31 cellular contexts compared by ENCODE assay signal in genomic region chr9:89182369-89182768, GRCh38. TPM values are rescaled to one million over a fixed set of nuclear protein-coding genes. Genes with fewer than 3 reads are reported as not detected.
DNase-seq lines count a peak whose midpoint lies in the region; ATAC-seq, FAIRE-seq and TF ChIP-seq lines count a peak whose summit lies in the region.
"Had no signal": no experiment of that assay in that cellular context is flagged by ENCODE, and none has a peak within 500 bp of the region (broad histone marks: within the 10 kb centered on the region; RNA-seq: fewer than 3 reads in every experiment).

No MANE protein-coding gene starts in this region.

- CTCF ChIA-PET in WTC11 (lab: Charles Lee): interaction anchor here (1.0 to 1.3 kb wide), 2 partner anchors 11 to 97 kb away, joined by 3 to 5 read pairs; no protein-coding TSS in a partner anchor

- no peak for ATAC-seq in WTC11
- ATAC-seq: A549; CD8-positive, alpha-beta T cell had no signal

- no peaks in the 10 kb centered on the region for H3K9me3 Mint-ChIP-seq in WTC11
- H3K9me3 Mint-ChIP-seq: CD4-positive, alpha-beta T cell; CD8-positive, alpha-beta T cell had no signal

- peaks cover 6% of the 10 kb centered on the region for H3K27me3 Mint-ChIP-seq in WTC11 (ENCODE audit: low read depth)

- no peak overlapping the region for H3K27ac ChIP-seq in esophagus muscularis mucosa (replicated peaks in 1 of 4)
- H3K27ac ChIP-seq: 22Rv1; A549; BLaER1; BLaER1 treated with 17β-estradiol and CSF1 and Interleukin-3, amounts not matched to agents 10 nM and 100 nM; C4-2B had no signal

- no peak for FAIRE-seq in D721Med (lab: Jason Lieb, UNC)
- FAIRE-seq: A204.1, A549 had no signal

- no peak overlapping the region for H3K4me3 ChIP-seq in esophagus muscularis mucosa
- H3K4me3 ChIP-seq: A549; BLaER1; BLaER1 treated with 17β-estradiol and CSF1 and Interleukin-3, amounts not matched to agents 10 nM and 100 nM had no signal

- H3K36me3 ChIP-seq in esophagus muscularis mucosa: no peaks in the 10 kb centered on the region
- H3K36me3 ChIP-seq: BE2C; BLaER1; BLaER1 treated with 17β-estradiol and CSF1 and Interleukin-3, amounts not matched to agents 10 nM and 100 nM had no signal

- no peak for TF ChIP-seq CTCF in WTC11 (IDR thresholded peaks at IDR 0.05)
- no peak for TF ChIP-seq CTCF in esophagus muscularis mucosa (IDR thresholded peaks at IDR 0.05)
- TF ChIP-seq CTCF in D721Med (IDR thresholded peaks at IDR 0.05; ENCODE audit: insufficient read depth, missing control alignments): no peak

- no peak overlapping the region for H3K4me3 Mint-ChIP-seq in WTC11
- H3K4me3 Mint-ChIP-seq: B cell; CD4-positive, alpha-beta T cell; CD4-positive, CD25-positive, alpha-beta regulatory T cell; CD8-positive, alpha-beta memory T cell; CD8-positive, alpha-beta T cell had no signal

- 97% methylated on average over 10 of the region's 10 CpGs for WGBS in esophagus muscularis mucosa

- peaks cover 31% of the 10 kb centered on the region for H3K4me1 Mint-ChIP-seq in WTC11

- no peaks in the 10 kb centered on the region for H3K36me3 Mint-ChIP-seq in WTC11
- H3K36me3 Mint-ChIP-seq: CD8-positive, alpha-beta memory T cell; CD8-positive, alpha-beta T cell had no signal

- H3K4me1 ChIP-seq in esophagus muscularis mucosa: peaks cover 22 to 38% (median 35%) of the 10 kb centered on the region in 4 donors
- H3K4me1 ChIP-seq: Caco-2 had no signal

- TF ChIP-seq POLR2A in esophagus muscularis mucosa (IDR thresholded peaks at IDR 0.05; ENCODE audit: low read depth): no peak

- intact Hi-C loops in esophagus muscularis mucosa (cut with DNase I): loop anchor here (10.0 kb wide), 1 partner anchor 92 kb away; no protein-coding TSS in a partner anchor

- peaks cover 0 to 35% (median 12%) of the 10 kb centered on the region in 4 donors for H3K27me3 ChIP-seq in esophagus muscularis mucosa
- H3K27me3 ChIP-seq: BE2C had no signal

- TF ChIP-seq EP300 in esophagus muscularis mucosa (IDR thresholded peaks at IDR 0.05): no peak

- H3K9me3 ChIP-seq in esophagus muscularis mucosa: no peaks in the 10 kb centered on the region
- H3K9me3 ChIP-seq: A549; BE2C; BLaER1; BLaER1 treated with 17β-estradiol and CSF1 and Interleukin-3, amounts not matched to agents 10 nM and 100 nM; Caco-2 had no signal

- no peak overlapping the region for H3K27ac Mint-ChIP-seq in WTC11
- H3K27ac Mint-ChIP-seq: B cell; CD4-positive, alpha-beta memory T cell; CD4-positive, alpha-beta T cell; CD4-positive, CD25-positive, alpha-beta regulatory T cell; CD8-positive, alpha-beta memory T cell; CD8-positive, alpha-beta T cell had no signal

- POLR2A ChIA-PET in WTC11 (lab: Charles Lee): no interaction called here

- DNase-seq in WTC11 (ENCODE audit: low spot score) (no peak), esophagus muscularis mucosa (ENCODE audit: extremely low spot score) (peak; percentile 84), T-helper 1 cell (no peak), D721Med (ENCODE audit: insufficient read length, low spot score) (no peak)
- DNase-seq: 8988T; ACHN; AML-193; BE2C; C1 segment of cervical spinal cord; Caco-2; Calu3; CD4-positive, alpha-beta memory T cell; CD4-positive, alpha-beta T cell; CD4-positive, CD25-positive, alpha-beta regulatory T cell; CD8-positive, alpha-beta memory T cell; COR-L47; DMS 273 treated with DMSO at 0.1 percent for 48 hours; DMS153; DMS53; DMS79; DMS79 treated with DMSO at 0.1 percent for 48 hours; DND-41; EL had no signal

TF ChIP-seq in WTC11, 78 proteins besides CTCF, POLR2A, EP300 and RAD21:
- no peak for TF ChIP-seq ZNF263 (CRISPR knock-in tag; IDR thresholded peaks at IDR 0.05; ENCODE audit: low read depth)
- no peak for TF ChIP-seq NFE2L1 (CRISPR knock-in tag; IDR thresholded peaks at IDR 0.05)
- TF ChIP-seq, protein P1, sequence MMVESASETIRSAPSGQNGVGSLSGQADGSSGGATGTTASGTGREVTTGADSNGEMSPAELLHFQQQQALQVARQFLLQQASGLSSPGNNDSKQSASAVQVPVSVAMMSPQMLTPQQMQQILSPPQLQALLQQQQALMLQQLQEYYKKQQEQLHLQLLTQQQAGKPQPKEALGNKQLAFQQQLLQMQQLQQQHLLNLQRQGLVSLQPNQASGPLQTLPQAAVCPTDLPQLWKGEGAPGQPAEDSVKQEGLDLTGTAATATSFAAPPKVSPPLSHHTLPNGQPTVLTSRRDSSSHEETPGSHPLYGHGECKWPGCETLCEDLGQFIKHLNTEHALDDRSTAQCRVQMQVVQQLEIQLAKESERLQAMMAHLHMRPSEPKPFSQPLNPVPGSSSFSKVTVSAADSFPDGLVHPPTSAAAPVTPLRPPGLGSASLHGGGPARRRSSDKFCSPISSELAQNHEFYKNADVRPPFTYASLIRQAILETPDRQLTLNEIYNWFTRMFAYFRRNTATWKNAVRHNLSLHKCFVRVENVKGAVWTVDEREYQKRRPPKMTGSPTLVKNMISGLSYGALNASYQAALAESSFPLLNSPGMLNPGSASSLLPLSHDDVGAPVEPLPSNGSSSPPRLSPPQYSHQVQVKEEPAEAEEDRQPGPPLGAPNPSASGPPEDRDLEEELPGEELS (CRISPR knock-in tag; IDR thresholded peaks at IDR 0.05): no peak
- no peak for TF ChIP-seq ZBTB21 (CRISPR knock-in tag; IDR thresholded peaks at IDR 0.05; ENCODE audit: borderline replicate concordance)
- TF ChIP-seq, protein P2, sequence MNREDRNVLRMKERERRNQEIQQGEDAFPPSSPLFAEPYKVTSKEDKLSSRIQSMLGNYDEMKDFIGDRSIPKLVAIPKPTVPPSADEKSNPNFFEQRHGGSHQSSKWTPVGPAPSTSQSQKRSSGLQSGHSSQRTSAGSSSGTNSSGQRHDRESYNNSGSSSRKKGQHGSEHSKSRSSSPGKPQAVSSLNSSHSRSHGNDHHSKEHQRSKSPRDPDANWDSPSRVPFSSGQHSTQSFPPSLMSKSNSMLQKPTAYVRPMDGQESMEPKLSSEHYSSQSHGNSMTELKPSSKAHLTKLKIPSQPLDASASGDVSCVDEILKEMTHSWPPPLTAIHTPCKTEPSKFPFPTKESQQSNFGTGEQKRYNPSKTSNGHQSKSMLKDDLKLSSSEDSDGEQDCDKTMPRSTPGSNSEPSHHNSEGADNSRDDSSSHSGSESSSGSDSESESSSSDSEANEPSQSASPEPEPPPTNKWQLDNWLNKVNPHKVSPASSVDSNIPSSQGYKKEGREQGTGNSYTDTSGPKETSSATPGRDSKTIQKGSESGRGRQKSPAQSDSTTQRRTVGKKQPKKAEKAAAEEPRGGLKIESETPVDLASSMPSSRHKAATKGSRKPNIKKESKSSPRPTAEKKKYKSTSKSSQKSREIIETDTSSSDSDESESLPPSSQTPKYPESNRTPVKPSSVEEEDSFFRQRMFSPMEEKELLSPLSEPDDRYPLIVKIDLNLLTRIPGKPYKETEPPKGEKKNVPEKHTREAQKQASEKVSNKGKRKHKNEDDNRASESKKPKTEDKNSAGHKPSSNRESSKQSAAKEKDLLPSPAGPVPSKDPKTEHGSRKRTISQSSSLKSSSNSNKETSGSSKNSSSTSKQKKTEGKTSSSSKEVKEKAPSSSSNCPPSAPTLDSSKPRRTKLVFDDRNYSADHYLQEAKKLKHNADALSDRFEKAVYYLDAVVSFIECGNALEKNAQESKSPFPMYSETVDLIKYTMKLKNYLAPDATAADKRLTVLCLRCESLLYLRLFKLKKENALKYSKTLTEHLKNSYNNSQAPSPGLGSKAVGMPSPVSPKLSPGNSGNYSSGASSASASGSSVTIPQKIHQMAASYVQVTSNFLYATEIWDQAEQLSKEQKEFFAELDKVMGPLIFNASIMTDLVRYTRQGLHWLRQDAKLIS (CRISPR knock-in tag; IDR thresholded peaks at IDR 0.05; ENCODE audit: borderline replicate concordance): no peak
- peak; percentile 97 for TF ChIP-seq HMGA2 (CRISPR knock-in tag; IDR thresholded peaks at IDR 0.05)

RNA-seq across cellular contexts. Expression of gene SHC3, which starts 3.8 kb away (rescaled TPM):
- total RNA-seq in WTC11 (2021): 4.2 to 5.1 TPM (median 4.9 TPM) in 3 replicates
- 1 to 10 TPM; 2.2 to 4.0 (median 3.1) TPM for total RNA-seq in esophagus muscularis mucosa
- total RNA-seq: B cell; CD4-positive, alpha-beta T cell; CD4-positive, CD25-positive, alpha-beta regulatory T cell; CD8-positive, alpha-beta memory T cell; CD8-positive, alpha-beta T cell had no signal
